In genomic region chr6:51339108-51339507, GRCh38 we compare ENCODE assay signal across 24 cellular contexts.
DNase-seq lines count a peak whose midpoint lies in the region; ATAC-seq, FAIRE-seq and TF ChIP-seq lines count a peak whose summit lies in the region.
"Had no signal": no experiment of that assay in that cellular context is flagged by ENCODE, and none has a peak within 500 bp of the region (broad histone marks: within the 10 kb centered on the region; RNA-seq: fewer than 3 reads in every experiment).

No MANE protein-coding gene starts in this region.

- H3K27me3 Mint-ChIP-seq in WTC11 (ENCODE audit: low read depth) = no peaks in the 10 kb centered on the region
- H3K27me3 Mint-ChIP-seq: B cell; CD4-positive, CD25-positive, alpha-beta regulatory T cell had no signal

- H2AFZ ChIP-seq in HepG2 (ENCODE audit: low read length) (no peak overlapping the region), trophoblast cell (ENCODE audit: insufficient read depth, low read length, poor library complexity) (no peak overlapping the region)

- no peak overlapping the region for H3K18ac ChIP-seq in trophoblast cell (ENCODE audit: low read length)

- no peak overlapping the region for H3K4me3 ChIP-seq in HepG2 (replicated peaks in 1 of 3; ENCODE audit: insufficient read depth in 1 of 3, low read depth in 2 of 3, low read length in 3 of 3)
- H3K4me3 ChIP-seq in right lobe of liver = no peak overlapping the region
- no peak overlapping the region for H3K4me3 ChIP-seq in trophoblast cell (ENCODE audit: low read depth, low read length)
- H3K4me3 ChIP-seq: BLaER1, GM12878, HAP-1 had no signal

- ATAC-seq in HepG2 (no peak), right lobe of liver (no peak), WTC11 (peak; percentile 44)
- no peak for ATAC-seq in activated naive CD4-positive, alpha-beta T cell treated with anti-CD3 and anti-CD28 coated beads, Interleukin-2, amount 50 U/mL, for 72 hours
- ATAC-seq: CD8-positive, alpha-beta T cell; GM12878 had no signal

- H3K4me1 Mint-ChIP-seq in WTC11 = no peaks in the 10 kb centered on the region
- H3K4me1 Mint-ChIP-seq: B cell; CD4-positive, CD25-positive, alpha-beta regulatory T cell had no signal

- CTCF ChIA-PET in HepG2 (lab: Yijun Ruan, JAX; ENCODE audit: low intra/inter-chr PET ratio, low total read pairs) = no interaction called here
- CTCF ChIA-PET in WTC11 (lab: Charles Lee) = no interaction called here

- peak overlapping the region; percentile 75 for H2BK120ac ChIP-seq in trophoblast cell (ENCODE audit: insufficient read depth, low read length, poor library complexity)

- H3K9me3 Mint-ChIP-seq in WTC11 = no peaks in the 10 kb centered on the region
- peaks cover 0 to 3% of the 10 kb centered on the region in 2 donors for H3K9me3 Mint-ChIP-seq in activated naive CD4-positive, alpha-beta T cell treated with anti-CD3 and anti-CD28 coated beads, Interleukin-2, amount 50 U/mL, for 72 hours

- no peaks in the 10 kb centered on the region for H4K20me1 ChIP-seq in HepG2 (ENCODE audit: insufficient read depth, low read length)
- H4K20me1 ChIP-seq: BLaER1 had no signal

- peaks cover 1% of the 10 kb centered on the region for H3K79me1 ChIP-seq in trophoblast cell (ENCODE audit: low read length)

- H4K12ac ChIP-seq in trophoblast cell (ENCODE audit: low read depth, low read length) = no peak overlapping the region

- BruUV-seq in HepG2 (replicated peaks; lab: Mats Ljungman, UMichigan) = no TSS peak

- H3K9me3 ChIP-seq in HepG2 (ENCODE audit: low read length) (no peaks in the 10 kb centered on the region), right lobe of liver (no peaks in the 10 kb centered on the region), trophoblast cell (ENCODE audit: insufficient read depth, low read depth, low read length) (no peaks in the 10 kb centered on the region)
- H3K9me3 ChIP-seq: BLaER1, Caco-2, HAP-1 had no signal

- peak overlapping the region; percentile 34 for H4K91ac ChIP-seq in trophoblast cell (ENCODE audit: low read depth, low read length)

- H2BK5ac ChIP-seq in trophoblast cell (ENCODE audit: low read depth, low read length, poor library complexity) = no peak overlapping the region

- H3K4me2 ChIP-seq in HepG2 (ENCODE audit: low read depth, low read length) = no peak overlapping the region
- no peak overlapping the region for H3K4me2 ChIP-seq in trophoblast cell (ENCODE audit: low read length)
- H3K4me2 ChIP-seq: BLaER1 had no signal

- no peak overlapping the region for H3K4me3 Mint-ChIP-seq in WTC11
- H3K4me3 Mint-ChIP-seq: B cell; CD4-positive, CD25-positive, alpha-beta regulatory T cell; CD8-positive, alpha-beta T cell; HFFc6 had no signal

- intact Hi-C loops in HepG2 (cut with micrococcal nuclease; ENCODE audit: unreplicated experiment) (no loop called here), right lobe of liver (cut with DNase I) (no loop called here)

- no peak for TF ChIP-seq RAD21 in HepG2 (CRISPR knock-in tag; IDR thresholded peaks at IDR 0.05)

- POLR2A ChIA-PET in HepG2 (lab: Yijun Ruan, JAX) (no interaction called here), WTC11 (lab: Charles Lee) (no interaction called here)

- TF ChIP-seq CTCF in HepG2 (CRISPR knock-in tag; IDR thresholded peaks at IDR 0.05) = no peak
- TF ChIP-seq CTCF in right lobe of liver (IDR thresholded peaks at IDR 0.05) = no peak
- TF ChIP-seq CTCF in WTC11 (IDR thresholded peaks at IDR 0.05) = no peak

- in situ Hi-C loops in HepG2 (cut with HindIII; ENCODE audit: extremely low pct_ligation_motif_present, low pct_unique_long_range_greater_than_20kb) = no loop called here

- no peak overlapping the region for H3K9ac ChIP-seq in HepG2 (ENCODE audit: insufficient read depth, low read depth, low read length)
- no peak overlapping the region for H3K9ac ChIP-seq in trophoblast cell (ENCODE audit: low read length)
- H3K9ac ChIP-seq: BLaER1 had no signal

- no peaks in the 10 kb centered on the region for H3K36me3 ChIP-seq in HepG2 (replicated peaks in 1 of 2; ENCODE audit: control insufficient read depth in 1 of 2, insufficient read depth in 2 of 2, low read length in 2 of 2)
- H3K36me3 ChIP-seq in right lobe of liver = no peaks in the 10 kb centered on the region
- no peaks in the 10 kb centered on the region for H3K36me3 ChIP-seq in trophoblast cell (ENCODE audit: control insufficient read depth in 1 of 2, insufficient read depth in 2 of 2, low read length in 2 of 2)
- H3K36me3 ChIP-seq: BLaER1, HAP-1 had no signal

- H3K4me1 ChIP-seq in HepG2 (ENCODE audit: insufficient read depth, low read length) (no peaks in the 10 kb centered on the region), right lobe of liver (peaks cover 0 to 19% (median 1%) of the 10 kb centered on the region in 4 donors), trophoblast cell (ENCODE audit: control insufficient read depth in 1 of 2, insufficient read depth in 2 of 2, low read length in 2 of 2) (peaks cover 3 to 4% of the 10 kb centered on the region in 2 experiments)
- H3K4me1 ChIP-seq: BLaER1, Caco-2 had no signal

- no peak overlapping the region for H4K8ac ChIP-seq in trophoblast cell (ENCODE audit: low read depth, low read length)

- H3K36me3 Mint-ChIP-seq in WTC11 = no peaks in the 10 kb centered on the region
- no peaks in the 10 kb centered on the region for H3K36me3 Mint-ChIP-seq in activated naive CD4-positive, alpha-beta T cell treated with anti-CD3 and anti-CD28 coated beads, Interleukin-2, amount 50 U/mL, for 72 hours
- H3K36me3 Mint-ChIP-seq: CD4-positive, CD25-positive, alpha-beta regulatory T cell; CD8-positive, alpha-beta T cell had no signal

- H3K27ac Mint-ChIP-seq in WTC11 = no peak overlapping the region
- H3K27ac Mint-ChIP-seq in activated naive CD4-positive, alpha-beta T cell treated with anti-CD3 and anti-CD28 coated beads, Interleukin-2, amount 50 U/mL, for 72 hours = no peak overlapping the region
- H3K27ac Mint-ChIP-seq: B cell; CD4-positive, CD25-positive, alpha-beta regulatory T cell; CD8-positive, alpha-beta T cell; HFFc6 had no signal

- no peak overlapping the region for H3K23ac ChIP-seq in trophoblast cell (ENCODE audit: low read length)

- peak overlapping the region; percentile 96 for H2BK12ac ChIP-seq in trophoblast cell (ENCODE audit: low read length)

- no peak overlapping the region for H3K4ac ChIP-seq in trophoblast cell (ENCODE audit: low read depth, low read length)

- no peak for FAIRE-seq in HepG2 (lab: Jason Lieb, UNC)
- FAIRE-seq: A204.1, GM12878, GM18507, H54 had no signal

- no peak for TF ChIP-seq POLR2A in HepG2 (IDR thresholded peaks at IDR 0.05; ENCODE audit: insufficient read depth in 1 of 2, low read depth in 2 of 2, low read length in 2 of 2)
- no peak for TF ChIP-seq POLR2A in right lobe of liver (IDR thresholded peaks at IDR 0.05)

- no peaks in the 10 kb centered on the region for H3K79me2 ChIP-seq in HepG2 (ENCODE audit: insufficient read depth, low read length)
- H3K79me2 ChIP-seq in trophoblast cell (ENCODE audit: control insufficient read depth, insufficient read depth, low read length, poor library complexity) = no peaks in the 10 kb centered on the region

- WGBS in HepG2 (ENCODE audit: low lambda C conversion rate) = 18% methylated on average over 3 of the region's 3 CpGs
- WGBS in right lobe of liver (ENCODE audit: insufficient coverage, low coverage, low lambda C conversion rate, missing lambda C conversion rate) = 77% methylated on average over 3 of the region's 3 CpGs
- WGBS in trophoblast cell (ENCODE audit: extremely low coverage, insufficient coverage, insufficient read length) = no CpG with 5 or more reads among the region's 3 CpGs

- H3K14ac ChIP-seq in trophoblast cell (ENCODE audit: low read length) = peak overlapping the region; percentile 48

- DNase-seq in HepG2 (ENCODE audit: low spot score) = no peak
- DNase-seq in right lobe of liver = no peak
- DNase-seq in WTC11 (ENCODE audit: low spot score) = no peak
- DNase-seq in iPS-NIHi7 (ENCODE audit: extremely low spot score) = peak; percentile 28
- no peak for DNase-seq in trophoblast cell
- no peak for DNase-seq in substantia nigra (lab: John Stamatoyannopoulos, UW)
- no peak for DNase-seq in activated naive CD4-positive, alpha-beta T cell treated with anti-CD3 and anti-CD28 coated beads, Interleukin-2, amount 50 U/mL, for 72 hours (ENCODE audit: low spot score in 2 of 2)
- DNase-seq in hepatic stellate cell (ENCODE audit: low spot score) = no peak
- DNase-seq: CD4-positive, CD25-positive, alpha-beta regulatory T cell; CD8-positive, alpha-beta T cell; DMS153; GDM1; GOT3; HFFc6 had no signal

- H3K27ac ChIP-seq in HepG2 (ENCODE audit: extremely low read length, insufficient read depth, low read length) = no peak overlapping the region
- no peak overlapping the region for H3K27ac ChIP-seq in right lobe of liver
- no peak overlapping the region for H3K27ac ChIP-seq in trophoblast cell (ENCODE audit: low read depth, low read length)
- H3K27ac ChIP-seq in substantia nigra (ENCODE audit: low read depth, low read length, poor library complexity, severe bottlenecking) = no peak overlapping the region
- H3K27ac ChIP-seq: 22Rv1, BLaER1, C4-2B had no signal

- TF ChIP-seq EP300 in HepG2 (IDR thresholded peaks at IDR 0.05; ENCODE audit: low read depth in 2 of 2, low read length in 2 of 2) = no peak
- no peak for TF ChIP-seq EP300 in HepG2 (CRISPR knock-in tag; IDR thresholded peaks at IDR 0.05; ENCODE audit: borderline replicate concordance)

- H2AK5ac ChIP-seq in trophoblast cell (ENCODE audit: low read length) = peak overlapping the region; percentile 79

- H3K27me3 ChIP-seq in HepG2 (ENCODE audit: control insufficient read depth in 1 of 2, insufficient read depth in 2 of 2, low read length in 2 of 2) (no peaks in the 10 kb centered on the region), right lobe of liver (no peaks in the 10 kb centered on the region), trophoblast cell (ENCODE audit: insufficient read depth, low read length) (no peaks in the 10 kb centered on the region)
- H3K27me3 ChIP-seq: BLaER1 had no signal

TF ChIP-seq in HepG2, 621 proteins besides CTCF, POLR2A, EP300 and RAD21 (continues in another document):
- TF ChIP-seq ZNF674 (CRISPR knock-in tag; IDR thresholded peaks at IDR 0.05; ENCODE audit: low read depth) = no peak

TF ChIP-seq in WTC11, 78 proteins besides CTCF, POLR2A, EP300 and RAD21 (continues in another document):
- TF ChIP-seq ZSCAN18 (CRISPR knock-in tag; IDR thresholded peaks at IDR 0.05) (no peak), CREB1 (CRISPR knock-in tag; IDR thresholded peaks at IDR 0.05) (no peak)
